Comparison of ENCODE assay signal across 1 cellular context in the genomic region with DNA sequence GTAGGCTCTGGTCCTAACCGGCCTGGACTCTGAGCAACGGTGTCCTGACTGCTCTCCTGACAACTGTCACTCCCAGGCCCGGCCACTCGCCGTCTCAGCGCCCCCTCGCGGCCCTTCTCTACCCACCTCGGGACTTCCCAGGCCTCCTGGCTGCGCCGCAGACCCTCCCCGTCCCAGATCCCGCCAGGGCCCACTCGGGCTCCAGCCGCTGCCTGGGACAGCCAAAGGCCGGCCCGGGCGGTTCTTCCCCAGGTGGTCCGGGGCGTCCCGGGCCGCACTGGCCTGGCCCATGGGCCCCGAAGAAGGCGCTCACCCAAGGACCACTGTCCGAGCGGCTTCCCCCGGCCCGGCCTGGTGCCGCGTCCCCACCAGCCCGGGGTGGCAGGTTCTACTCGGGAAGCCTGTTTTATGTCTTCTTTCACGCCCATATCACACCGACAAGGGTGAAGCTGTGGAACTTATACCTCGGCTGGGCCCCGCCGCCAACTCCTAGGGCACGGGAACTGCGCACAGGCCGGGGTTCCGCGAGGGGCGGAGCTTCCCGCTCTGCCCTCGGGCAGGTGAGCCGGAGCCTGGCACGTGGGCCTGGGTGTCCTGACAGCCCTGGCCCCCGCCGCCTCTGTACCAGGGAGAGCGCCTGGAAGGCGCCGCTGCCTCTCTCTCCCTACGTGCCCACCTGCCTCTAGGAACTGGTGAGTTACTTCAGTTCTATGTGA.
TF ChIP-seq lines count a peak whose summit lies in the region.

No MANE protein-coding gene starts in this region.

TF ChIP-seq in GM23338, 12 proteins besides CTCF, POLR2A, EP300 and RAD21 (continued from another document):
- TF ChIP-seq, protein P1, sequence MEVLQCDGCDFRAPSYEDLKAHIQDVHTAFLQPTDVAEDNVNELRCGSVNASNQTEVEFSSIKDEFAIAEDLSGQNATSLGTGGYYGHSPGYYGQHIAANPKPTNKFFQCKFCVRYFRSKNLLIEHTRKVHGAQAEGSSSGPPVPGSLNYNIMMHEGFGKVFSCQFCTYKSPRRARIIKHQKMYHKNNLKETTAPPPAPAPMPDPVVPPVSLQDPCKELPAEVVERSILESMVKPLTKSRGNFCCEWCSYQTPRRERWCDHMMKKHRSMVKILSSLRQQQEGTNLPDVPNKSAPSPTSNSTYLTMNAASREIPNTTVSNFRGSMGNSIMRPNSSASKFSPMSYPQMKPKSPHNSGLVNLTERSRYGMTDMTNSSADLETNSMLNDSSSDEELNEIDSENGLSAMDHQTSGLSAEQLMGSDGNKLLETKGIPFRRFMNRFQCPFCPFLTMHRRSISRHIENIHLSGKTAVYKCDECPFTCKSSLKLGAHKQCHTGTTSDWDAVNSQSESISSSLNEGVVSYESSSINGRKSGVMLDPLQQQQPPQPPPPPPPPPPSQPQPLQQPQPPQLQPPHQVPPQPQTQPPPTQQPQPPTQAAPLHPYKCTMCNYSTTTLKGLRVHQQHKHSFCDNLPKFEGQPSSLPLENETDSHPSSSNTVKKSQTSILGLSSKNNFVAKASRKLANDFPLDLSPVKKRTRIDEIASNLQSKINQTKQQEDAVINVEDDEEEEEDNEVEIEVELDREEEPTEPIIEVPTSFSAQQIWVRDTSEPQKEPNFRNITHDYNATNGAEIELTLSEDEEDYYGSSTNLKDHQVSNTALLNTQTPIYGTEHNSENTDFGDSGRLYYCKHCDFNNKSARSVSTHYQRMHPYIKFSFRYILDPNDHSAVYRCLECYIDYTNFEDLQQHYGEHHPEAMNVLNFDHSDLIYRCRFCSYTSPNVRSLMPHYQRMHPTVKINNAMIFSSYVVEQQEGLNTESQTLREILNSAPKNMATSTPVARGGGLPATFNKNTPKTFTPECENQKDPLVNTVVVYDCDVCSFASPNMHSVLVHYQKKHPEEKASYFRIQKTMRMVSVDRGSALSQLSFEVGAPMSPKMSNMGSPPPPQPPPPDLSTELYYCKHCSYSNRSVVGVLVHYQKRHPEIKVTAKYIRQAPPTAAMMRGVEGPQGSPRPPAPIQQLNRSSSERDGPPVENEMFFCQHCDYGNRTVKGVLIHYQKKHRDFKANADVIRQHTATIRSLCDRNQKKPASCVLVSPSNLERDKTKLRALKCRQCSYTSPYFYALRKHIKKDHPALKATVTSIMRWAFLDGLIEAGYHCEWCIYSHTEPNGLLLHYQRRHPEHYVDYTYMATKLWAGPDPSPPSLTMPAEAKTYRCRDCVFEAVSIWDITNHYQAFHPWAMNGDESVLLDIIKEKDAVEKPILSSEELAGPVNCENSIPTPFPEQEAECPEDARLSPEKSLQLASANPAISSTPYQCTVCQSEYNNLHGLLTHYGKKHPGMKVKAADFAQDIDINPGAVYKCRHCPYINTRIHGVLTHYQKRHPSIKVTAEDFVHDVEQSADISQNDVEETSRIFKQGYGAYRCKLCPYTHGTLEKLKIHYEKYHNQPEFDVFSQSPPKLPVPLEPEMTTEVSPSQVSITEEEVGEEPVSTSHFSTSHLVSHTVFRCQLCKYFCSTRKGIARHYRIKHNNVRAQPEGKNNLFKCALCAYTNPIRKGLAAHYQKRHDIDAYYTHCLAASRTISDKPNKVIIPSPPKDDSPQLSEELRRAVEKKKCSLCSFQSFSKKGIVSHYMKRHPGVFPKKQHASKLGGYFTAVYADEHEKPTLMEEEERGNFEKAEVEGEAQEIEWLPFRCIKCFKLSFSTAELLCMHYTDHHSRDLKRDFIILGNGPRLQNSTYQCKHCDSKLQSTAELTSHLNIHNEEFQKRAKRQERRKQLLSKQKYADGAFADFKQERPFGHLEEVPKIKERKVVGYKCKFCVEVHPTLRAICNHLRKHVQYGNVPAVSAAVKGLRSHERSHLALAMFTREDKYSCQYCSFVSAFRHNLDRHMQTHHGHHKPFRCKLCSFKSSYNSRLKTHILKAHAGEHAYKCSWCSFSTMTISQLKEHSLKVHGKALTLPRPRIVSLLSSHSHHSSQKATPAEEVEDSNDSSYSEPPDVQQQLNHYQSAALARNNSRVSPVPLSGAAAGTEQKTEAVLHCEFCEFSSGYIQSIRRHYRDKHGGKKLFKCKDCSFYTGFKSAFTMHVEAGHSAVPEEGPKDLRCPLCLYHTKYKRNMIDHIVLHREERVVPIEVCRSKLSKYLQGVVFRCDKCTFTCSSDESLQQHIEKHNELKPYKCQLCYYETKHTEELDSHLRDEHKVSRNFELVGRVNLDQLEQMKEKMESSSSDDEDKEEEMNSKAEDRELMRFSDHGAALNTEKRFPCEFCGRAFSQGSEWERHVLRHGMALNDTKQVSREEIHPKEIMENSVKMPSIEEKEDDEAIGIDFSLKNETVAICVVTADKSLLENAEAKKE (CRISPR knock-in tag; IDR thresholded peaks at IDR 0.05): no peak
TF ChIP-seq in GM23338: peak in this region for 0.
